In genomic region chr5:149550267-149550582, GRCh38 we compare ENCODE assay signal across 8 cellular contexts. TPM values are rescaled to one million over a fixed set of nuclear protein-coding genes. Genes with fewer than 3 reads are reported as not detected.
DNase-seq lines count a peak whose midpoint lies in the region; ATAC-seq and TF ChIP-seq lines count a peak whose summit lies in the region.

No MANE protein-coding gene starts in this region.

- H3K27me3 Mint-ChIP-seq in activated T-helper 17 cell treated with anti-CD3 and anti-CD28 coated beads, Interleukin-2, amount 50 U/mL, for 72 hours = no peaks in the 10 kb centered on the region
- peaks cover 13% of the 10 kb centered on the region for H3K27me3 Mint-ChIP-seq in glutamatergic neuron (ENCODE audit: unreplicated experiment)

- peaks cover 54% of the 10 kb centered on the region for H3K36me3 ChIP-seq in skeletal muscle satellite cell (ENCODE audit: insufficient read depth, low read length)

- H3K4me3 ChIP-seq in HL-60 (replicated peaks; ENCODE audit: insufficient read depth, low read length) = peak overlapping the region; percentile 77
- peak overlapping the region; percentile 97 for H3K4me3 ChIP-seq in skeletal muscle satellite cell (ENCODE audit: low read length)

- ATAC-seq in activated T-helper 17 cell treated with anti-CD3 and anti-CD28 coated beads, Interleukin-2, amount 50 U/mL, for 72 hours (replicated peaks) = peak; percentile 25
- ATAC-seq in GM19452 (IDR thresholded peaks at IDR 0.05; ENCODE audit: unreplicated experiment) = no peak
- ATAC-seq in sciatic nerve = no peak

- H3K27ac ChIP-seq in HL-60 (replicated peaks) = peak overlapping the region; percentile 97

- H3K9ac ChIP-seq in skeletal muscle satellite cell (ENCODE audit: low read depth, low read length) = peak overlapping the region; percentile 100

- H3K27ac Mint-ChIP-seq in activated T-helper 17 cell treated with anti-CD3 and anti-CD28 coated beads, Interleukin-2, amount 50 U/mL, for 72 hours = peak overlapping the region; percentile 100
- H3K27ac Mint-ChIP-seq in glutamatergic neuron (ENCODE audit: unreplicated experiment) = peak overlapping the region; percentile 99

- H3K27me3 ChIP-seq in HL-60 (ENCODE audit: insufficient read depth, poor library complexity, severe bottlenecking) (no peaks in the 10 kb centered on the region), skeletal muscle satellite cell (ENCODE audit: control insufficient read depth, insufficient read depth, low read length) (no peaks in the 10 kb centered on the region)

- in situ Hi-C loops in ACHN (cut with HindIII; ENCODE audit: low pct_ligation_motif_present, low pct_unique_long_range_greater_than_20kb, low sequenced_read_pairs) = no loop called here

- DNase-seq in ACHN (peak; percentile 64), HL-60 (ENCODE audit: low read depth in 1 of 2, low spot score in 1 of 2) (peak; percentile 58 to 72), glutamatergic neuron (no peak), sciatic nerve (ENCODE audit: low spot score) (no peak), epidermal melanocyte (ENCODE audit: insufficient read length, low spot score) (no peak)

- H3K36me3 Mint-ChIP-seq in activated T-helper 17 cell treated with anti-CD3 and anti-CD28 coated beads, Interleukin-2, amount 50 U/mL, for 72 hours (ENCODE audit: low read depth) = peaks cover 64% of the 10 kb centered on the region
- H3K36me3 Mint-ChIP-seq in glutamatergic neuron (ENCODE audit: unreplicated experiment) = no peaks in the 10 kb centered on the region

- TF ChIP-seq CTCF in HL-60 (IDR thresholded peaks at IDR 0.05; ENCODE audit: insufficient read depth, low read length) = no peak
- TF ChIP-seq CTCF in glutamatergic neuron (IDR thresholded peaks at IDR 0.05; ENCODE audit: partially characterized antibody, unreplicated experiment) = no peak

- peak overlapping the region; percentile 85 for H3K4me2 ChIP-seq in skeletal muscle satellite cell (ENCODE audit: low read length)

- intact Hi-C loops in sciatic nerve (cut with DNase I) = loop anchor here (5.0 kb wide), 1 partner anchor 108 kb away; no protein-coding TSS in a partner anchor

- no peaks in the 10 kb centered on the region for H3K9me3 Mint-ChIP-seq in activated T-helper 17 cell treated with anti-CD3 and anti-CD28 coated beads, Interleukin-2, amount 50 U/mL, for 72 hours
- peaks cover 14% of the 10 kb centered on the region for H3K9me3 Mint-ChIP-seq in glutamatergic neuron (ENCODE audit: unreplicated experiment)

- peak overlapping the region; percentile 100 for H3K4me3 Mint-ChIP-seq in activated T-helper 17 cell treated with anti-CD3 and anti-CD28 coated beads, Interleukin-2, amount 50 U/mL, for 72 hours
- H3K4me3 Mint-ChIP-seq in glutamatergic neuron (ENCODE audit: unreplicated experiment) = peak overlapping the region; percentile 97

- peaks cover 25% of the 10 kb centered on the region for H3K4me1 ChIP-seq in skeletal muscle satellite cell (ENCODE audit: control insufficient read depth, insufficient read depth, low read length)

- peaks cover 20% of the 10 kb centered on the region for H3K4me1 Mint-ChIP-seq in activated T-helper 17 cell treated with anti-CD3 and anti-CD28 coated beads, Interleukin-2, amount 50 U/mL, for 72 hours
- H3K4me1 Mint-ChIP-seq in glutamatergic neuron (ENCODE audit: low read depth, unreplicated experiment) = peaks cover 13% of the 10 kb centered on the region

- no peaks in the 10 kb centered on the region for H3K9me3 ChIP-seq in skeletal muscle satellite cell (replicated peaks; ENCODE audit: low read length)

RNA-seq across cellular contexts. Expression of gene CSNK1A1, which starts 1.0 kb away (rescaled TPM):
- 100 to 1,000 TPM; 167 to 175 TPM for total RNA-seq in activated T-helper 17 cell treated with anti-CD3 and anti-CD28 coated beads, Interleukin-2, amount 50 U/mL, for 72 hours
- total RNA-seq in glutamatergic neuron (ENCODE audit: unreplicated experiment) = 289 TPM
- 270 and 292 TPM in 2 replicates for total RNA-seq in skeletal muscle satellite cell (2012; rRNA removed)
- 187 TPM for total RNA-seq in sciatic nerve

RNA-seq across cellular contexts. Expression of gene ARHGEF37, which starts 31.1 kb away (rescaled TPM):
- under 1 TPM; 0.06 to 0.64 TPM for total RNA-seq in activated T-helper 17 cell treated with anti-CD3 and anti-CD28 coated beads, Interleukin-2, amount 50 U/mL, for 72 hours
- 1.0 TPM for total RNA-seq in glutamatergic neuron (ENCODE audit: unreplicated experiment)
- 0.25 and 0.44 TPM in 2 replicates for total RNA-seq in skeletal muscle satellite cell (2012; rRNA removed)
- 86.7 TPM for total RNA-seq in sciatic nerve

Comparison
In these comparisons a context has a peak if more than half of its experiments do, and no peak if none do; other contexts are left out.
1. DNase-seq: peak in ACHN (single experiment) and HL-60 (2 of 2); none in glutamatergic neuron (single experiment), sciatic nerve (single experiment) and epidermal melanocyte (single experiment).
2. RNA of gene ARHGEF37, which starts 31.1 kb away (total RNA-seq): 86.7 TPM in sciatic nerve (single experiment); 1.0 TPM in glutamatergic neuron (single experiment) and 0.06 to 0.64 TPM in activated T-helper 17 cell treated with anti-CD3 and anti-CD28 coated beads, Interleukin-2, amount 50 U/mL, for 72 hours; every median in the first group is over 10 times any median in the second.